ENCODE assay signal across 17 cellular contexts in the genomic region with DNA sequence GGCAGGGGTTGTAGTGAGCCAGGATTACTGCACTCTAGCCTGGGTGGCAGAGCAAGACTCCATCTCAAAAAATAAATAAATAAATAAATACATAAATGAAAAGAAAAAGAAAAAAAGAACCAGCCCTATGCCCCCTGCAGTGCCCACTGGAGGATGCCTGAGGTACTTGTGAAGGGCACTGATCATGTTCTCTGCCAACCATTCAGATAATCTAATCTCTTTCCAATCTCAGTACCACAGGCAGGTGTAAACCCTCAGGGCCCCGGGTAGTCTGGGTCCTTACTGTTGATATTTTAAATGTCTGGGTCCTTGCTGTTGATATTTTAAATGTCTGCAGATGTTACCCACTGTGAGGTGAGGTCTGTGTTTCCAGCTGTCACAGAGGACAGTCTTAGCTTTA.
"Had no signal": no experiment of that assay in that cellular context is flagged by ENCODE, and none has a peak within 500 bp of the region (broad histone marks: within the 10 kb centered on the region; RNA-seq: fewer than 3 reads in every experiment).

No MANE protein-coding gene starts in this region.

- H3K4me3 ChIP-seq: body of pancreas, colonic mucosa, gastrocnemius medialis had no signal

- H3K4me1 ChIP-seq: body of pancreas, colonic mucosa, gastrocnemius medialis had no signal

- H3K27ac ChIP-seq: body of pancreas, colonic mucosa, gastrocnemius medialis had no signal

- H3K36me3 ChIP-seq: colonic mucosa, gastrocnemius medialis had no signal

- H3K27me3 ChIP-seq: body of pancreas, colonic mucosa, gastrocnemius medialis had no signal

- H3K9me3 ChIP-seq: body of pancreas, colonic mucosa, gastrocnemius medialis had no signal

- ATAC-seq: activated CD8-positive, alpha-beta T cell treated with anti-CD3 and anti-CD28 coated beads, Interleukin-2, amount 10 ng/mL, durations not matched to agents 7 days and 5 days; body of pancreas; gastrocnemius medialis; left lobe of liver; stimulated activated effector memory CD8-positive, alpha-beta T cell treated with anti-CD3 and anti-CD28 coated beads, Interleukin-12 subunit alpha, Interleukin-12 subunit beta, amount 100 ng/mL, for 72 hours had no signal

- DNase-seq: activated B cell treated with CpG ODN at 0.5 μM for 24 hours; activated CD4-positive, alpha-beta T cell treated with anti-CD3 and anti-CD28 coated beads, Interleukin-2, amount 10 ng/mL, durations not matched to agents 24 days and 14 days; activated CD8-positive, alpha-beta memory T cell treated with anti-CD3 and anti-CD28 coated beads, Interleukin-2, amount 50 U/mL, for 48 hours; activated CD8-positive, alpha-beta T cell treated with anti-CD3 and anti-CD28 coated beads, Interleukin-2, amount 10 ng/mL, durations not matched to agents 7 days and 5 days; activated gamma-delta T cell treated with Interleukin-2 at 50 U/mL for 16 hours; amniotic stem cell; body of pancreas; caudate nucleus; colonic mucosa; gastrocnemius medialis; islet precursor cell; midbrain; retina; stimulated activated CD4-positive, alpha-beta T cell treated with anti-CD3 and anti-CD28 coated beads, Interleukin-12 subunit alpha, Interleukin-12 subunit beta, amount 100 ng/mL, for 4 hours; stimulated activated CD4-positive, alpha-beta T cell treated with anti-CD3 and anti-CD28 coated beads, Interleukin-2, amount 100 ng/mL, for 24 hours had no signal
